Comparison of ENCODE assay signal across 27 cellular contexts in the genomic region with DNA sequence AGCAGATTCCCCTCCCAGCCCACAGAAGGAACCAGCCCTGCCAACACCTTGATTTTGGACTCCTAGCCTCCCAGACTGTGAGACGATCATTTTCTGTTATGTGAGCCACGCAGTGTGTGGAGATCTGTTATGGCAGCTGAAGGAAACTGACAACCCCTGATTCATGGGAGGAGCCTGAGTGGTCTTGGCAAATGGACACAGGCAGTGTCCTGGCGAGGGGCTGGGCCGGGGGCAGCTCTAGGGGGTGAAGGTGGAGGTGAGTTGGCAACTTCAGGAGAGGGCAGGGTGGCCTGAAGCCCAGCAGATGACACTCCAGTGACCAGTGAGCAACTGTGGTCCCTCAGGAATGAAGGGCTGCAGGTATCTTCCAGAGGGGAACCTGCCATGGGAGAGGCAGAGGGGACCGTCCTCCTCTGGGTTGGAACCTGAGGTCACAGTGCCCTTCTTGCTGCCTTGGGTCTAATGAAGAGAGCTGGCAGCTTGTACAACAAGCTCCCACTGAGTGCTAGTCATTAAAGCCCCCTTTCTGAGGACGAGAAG.
"Had no signal": no experiment of that assay in that cellular context is flagged by ENCODE, and none has a peak within 500 bp of the region (broad histone marks: within the 10 kb centered on the region; RNA-seq: fewer than 3 reads in every experiment).

No MANE protein-coding gene starts in this region.

- H3K27me3 Mint-ChIP-seq: progenitor cell of endocrine pancreas; stimulated activated memory B cell treated with anti-CD40 and anti-IgM and Interleukin-4, amounts not matched to agents 10 μg/mL and 1 μg/mL and 100 μg/mL, for 72 hours had no signal

- H3K4me3 Mint-ChIP-seq: immature natural killer cell; naive thymus-derived CD4-positive, alpha-beta T cell; natural killer cell treated with Interleukin-12 subunit alpha and Interleukin-12 subunit beta and Interleukin-15 and Interleukin-18, amount 100 ng/mL, for 72 hours; stimulated activated memory B cell treated with anti-CD40 and anti-IgM and Interleukin-4, amounts not matched to agents 10 μg/mL and 1 μg/mL and 100 μg/mL, for 72 hours; stimulated activated naive CD8-positive, alpha-beta T cell treated with anti-CD3 and anti-CD28 coated beads, Interleukin-15, amount 100 ng/mL, for 72 hours; type B pancreatic cell had no signal

- ATAC-seq: heart right ventricle; mucosa of descending colon; naive thymus-derived CD4-positive, alpha-beta T cell; natural killer cell treated with Interleukin-12 subunit alpha and Interleukin-12 subunit beta and Interleukin-15 and Interleukin-18, amount 100 ng/mL, for 72 hours; right lobe of liver; stimulated activated memory B cell treated with anti-CD40 and anti-IgM and Interleukin-4, amounts not matched to agents 10 μg/mL and 1 μg/mL and 100 μg/mL, for 72 hours; stimulated activated naive CD8-positive, alpha-beta T cell treated with anti-CD3 and anti-CD28 coated beads, Interleukin-15, amount 100 ng/mL, for 72 hours had no signal

- H3K4me1 Mint-ChIP-seq: immature natural killer cell had no signal

- H3K9me3 ChIP-seq: left ventricle myocardium inferior, mucosa of descending colon, neutrophil, ovary, right atrium auricular region, right lobe of liver, tibial nerve, uterus had no signal

- H3K27ac ChIP-seq: heart right ventricle, left ventricle myocardium inferior, neutrophil, ovary, right atrium auricular region, right lobe of liver, tibial nerve, uterus had no signal

- H3K36me3 Mint-ChIP-seq: immature natural killer cell; naive thymus-derived CD4-positive, alpha-beta T cell; natural killer cell treated with Interleukin-12 subunit alpha and Interleukin-12 subunit beta and Interleukin-15 and Interleukin-18, amount 100 ng/mL, for 72 hours; stimulated activated memory B cell treated with anti-CD40 and anti-IgM and Interleukin-4, amounts not matched to agents 10 μg/mL and 1 μg/mL and 100 μg/mL, for 72 hours had no signal

- H3K27me3 ChIP-seq: heart right ventricle, ovary, right atrium auricular region, right lobe of liver, tibial nerve, uterus had no signal

- H3K27ac Mint-ChIP-seq: immature natural killer cell; naive thymus-derived CD4-positive, alpha-beta T cell; natural killer cell treated with Interleukin-12 subunit alpha and Interleukin-12 subunit beta and Interleukin-15 and Interleukin-18, amount 100 ng/mL, for 72 hours; stimulated activated memory B cell treated with anti-CD40 and anti-IgM and Interleukin-4, amounts not matched to agents 10 μg/mL and 1 μg/mL and 100 μg/mL, for 72 hours had no signal

- H3K9me3 Mint-ChIP-seq: immature natural killer cell; natural killer cell treated with Interleukin-12 subunit alpha and Interleukin-12 subunit beta and Interleukin-15 and Interleukin-18, amount 100 ng/mL, for 72 hours; stimulated activated naive CD8-positive, alpha-beta T cell treated with anti-CD3 and anti-CD28 coated beads, Interleukin-15, amount 100 ng/mL, for 72 hours had no signal

- DNase-seq: heart right ventricle; hippocampal formation; immature natural killer cell; left ventricle myocardium inferior; mesendoderm; midbrain; mucosa of descending colon; naive thymus-derived CD4-positive, alpha-beta T cell; ovary; right lobe of liver; stimulated activated CD4-positive, alpha-beta T cell treated with anti-CD3 and anti-CD28 coated beads, Interleukin-1b, Interleukin-23, amount 100 ng/mL, for 48 hours; stimulated activated CD4-positive, alpha-beta T cell treated with anti-CD3 and anti-CD28 coated beads, Interleukin-2, amount 100 ng/mL, for 48 hours; stimulated activated CD4-positive, alpha-beta T cell treated with anti-CD3 and anti-CD28 coated beads, Interleukin-4, amount 100 ng/mL, for 4 hours; stimulated activated CD8-positive, alpha-beta memory T cell treated with anti-CD3 and anti-CD28 coated beads, Interleukin-4, amount 100 ng/mL, for 48 hours; stimulated activated naive CD4-positive, alpha-beta T cell treated with Interleukin-2 at 50 U/mL for 16 hours; stimulated activated naive CD8-positive, alpha-beta T cell treated with anti-CD3 and anti-CD28 coated beads, Interleukin-15, amount 100 ng/mL, for 72 hours; substantia nigra; uterus had no signal

- H3K4me1 ChIP-seq: heart right ventricle, left ventricle myocardium inferior, right lobe of liver, uterus had no signal

- H3K4me2 ChIP-seq: smooth muscle cell had no signal

- H3K36me3 ChIP-seq: left ventricle myocardium inferior, neutrophil, ovary, right lobe of liver, uterus had no signal

- H3K4me3 ChIP-seq: heart right ventricle, left ventricle myocardium inferior, lung, mucosa of descending colon, ovary, right atrium auricular region, right lobe of liver, smooth muscle cell, tibial nerve, uterus had no signal
